10 cellular contexts compared by ENCODE assay signal in the genomic region with DNA sequence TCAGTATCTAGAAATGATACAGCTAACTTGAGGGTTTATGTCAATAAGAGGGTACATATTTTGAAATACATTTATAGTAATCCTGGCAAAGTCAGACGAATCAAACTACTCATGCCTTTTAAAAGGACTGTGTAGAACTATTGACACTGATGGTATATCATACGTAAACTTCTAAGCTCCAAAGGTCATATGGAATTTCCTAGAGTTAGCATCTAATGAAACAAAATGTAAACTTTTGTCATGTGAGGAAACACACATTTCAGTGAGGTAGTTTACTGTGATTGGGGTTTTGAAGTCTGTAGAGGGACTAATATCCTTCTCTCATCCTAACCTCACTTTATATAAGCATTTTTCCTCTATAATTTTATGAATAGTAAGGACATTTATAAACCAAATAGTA.
"Had no signal": no experiment of that assay in that cellular context is flagged by ENCODE, and none has a peak within 500 bp of the region (broad histone marks: within the 10 kb centered on the region; RNA-seq: fewer than 3 reads in every experiment).

No MANE protein-coding gene starts in this region.

- H2AFZ ChIP-seq: GM23248 had no signal

- H3K9me3 Mint-ChIP-seq: HFFc6 had no signal

- H3K4me3 ChIP-seq: GM23248, HAP-1, K562 had no signal

- H3K4me1 ChIP-seq: HAP-1 had no signal

- H3K27ac Mint-ChIP-seq: HFFc6 had no signal

- H3K4me3 Mint-ChIP-seq: HFFc6 had no signal

- H3K9ac ChIP-seq: GM23248 had no signal

- H3K9me3 ChIP-seq: HAP-1 had no signal

- H3K27ac ChIP-seq: GM23248, HL-60 had no signal

- ATAC-seq: HCT116, K562 had no signal

- H3K36me3 ChIP-seq: HAP-1 had no signal

- FAIRE-seq: K562 had no signal

- DNase-seq: GM23248, GOT3, H7, HFFc6, IMR-90, KG1 had no signal
